22 cellular contexts compared by ENCODE assay signal in the genomic region with DNA sequence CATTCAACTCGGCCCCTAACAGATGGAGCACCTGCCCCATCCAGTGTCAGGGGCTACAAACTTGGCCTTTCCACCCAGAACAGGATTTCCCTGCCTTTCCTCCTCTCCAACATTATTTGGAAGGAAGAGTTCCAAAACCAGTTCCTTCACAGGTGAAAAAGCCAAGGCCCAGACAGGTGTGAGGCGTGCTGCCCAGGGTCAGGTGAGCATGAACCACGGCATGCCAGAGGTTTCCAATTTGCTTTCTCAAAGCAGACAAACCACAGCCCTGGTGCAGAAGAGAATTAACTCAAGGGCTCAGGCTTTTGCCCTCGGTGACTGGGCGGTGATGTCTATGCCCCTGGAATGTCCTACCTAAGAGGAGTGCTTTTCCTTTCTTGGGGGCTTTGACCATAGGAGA. TPM values are rescaled to one million over a fixed set of nuclear protein-coding genes. Genes with fewer than 3 reads are reported as not detected.
DNase-seq lines count a peak whose midpoint lies in the region; ATAC-seq, FAIRE-seq and TF ChIP-seq lines count a peak whose summit lies in the region.
"Had no signal": no experiment of that assay in that cellular context is flagged by ENCODE, and none has a peak within 500 bp of the region (broad histone marks: within the 10 kb centered on the region; RNA-seq: fewer than 3 reads in every experiment).

No MANE protein-coding gene starts in this region.

- DNase-seq in activated CD8-positive, alpha-beta T cell treated with anti-CD3 and anti-CD28 coated beads, Interleukin-2, amount 10 ng/mL, durations not matched to agents 7 days and 5 days, result no peak
- DNase-seq in activated CD8-positive, alpha-beta T cell treated with anti-CD3 and anti-CD28 coated beads for 36 hours, result no peak
- DNase-seq in NAMALWA (ENCODE audit: low spot score), result peak; percentile 12
- DNase-seq in activated naive CD8-positive, alpha-beta T cell treated with anti-CD3 and anti-CD28 coated beads for 36 hours, result no peak
- no peak for DNase-seq in progenitor cell of endocrine pancreas (ENCODE audit: low spot score, unreplicated experiment)
- no peak for DNase-seq in T1000 (lab: John Stamatoyannopoulos, UW)
- no peak for DNase-seq in NCI-H2029 treated with DMSO at 0.1 percent for 48 hours (lab: John Stamatoyannopoulos, UW)
- no peak for DNase-seq in HTR-8/SVneo (ENCODE audit: insufficient read length, low spot score)
- DNase-seq: activated CD4-positive, CD25-positive, alpha-beta regulatory T cell treated with anti-CD3 and anti-CD28 coated beads, Interleukin-2, amount 50 U/mL, for 72 hours; body of pancreas; CD8-positive, alpha-beta T cell; foreskin melanocyte; H9; IMR-90; NCI-H187; NCI-H446; NK-92 treated with Interleukin-12 subunit alpha and Interleukin-12 subunit beta, amount 100 ng/mL, for 24 hours; SHP77 treated with DMSO at 0.1 percent for 48 hours; transverse colon had no signal

- H3K4me3 Mint-ChIP-seq in activated CD8-positive, alpha-beta T cell treated with anti-CD3 and anti-CD28 coated beads, Interleukin-2, amount 10 ng/mL, durations not matched to agents 7 days and 5 days, result no peak overlapping the region
- no peak overlapping the region for H3K4me3 Mint-ChIP-seq in activated CD8-positive, alpha-beta T cell treated with anti-CD3 and anti-CD28 coated beads for 36 hours
- no peak overlapping the region for H3K4me3 Mint-ChIP-seq in activated naive CD8-positive, alpha-beta T cell treated with anti-CD3 and anti-CD28 coated beads for 36 hours
- no peak overlapping the region for H3K4me3 Mint-ChIP-seq in progenitor cell of endocrine pancreas (ENCODE audit: low read depth)
- H3K4me3 Mint-ChIP-seq: activated naive CD4-positive, alpha-beta T cell treated with anti-CD3 and anti-CD28 coated beads, Interleukin-2, amount 50 U/mL, for 24 hours; CD8-positive, alpha-beta T cell; H9; mesothelial cell of epicardium had no signal

- POLR2A ChIA-PET in activated CD8-positive, alpha-beta T cell treated with anti-CD3 and anti-CD28 coated beads, Interleukin-2, amount 10 ng/mL, durations not matched to agents 7 days and 5 days (lab: Charles Lee), result no interaction called here
- POLR2A ChIA-PET in activated CD8-positive, alpha-beta T cell treated with anti-CD3 and anti-CD28 coated beads for 36 hours (lab: Charles Lee), result no interaction called here

- H3K27me3 Mint-ChIP-seq in activated CD8-positive, alpha-beta T cell treated with anti-CD3 and anti-CD28 coated beads, Interleukin-2, amount 10 ng/mL, durations not matched to agents 7 days and 5 days (ENCODE audit: low read depth), result no peaks in the 10 kb centered on the region
- peaks cover 2% of the 10 kb centered on the region for H3K27me3 Mint-ChIP-seq in activated CD8-positive, alpha-beta T cell treated with anti-CD3 and anti-CD28 coated beads for 36 hours
- no peaks in the 10 kb centered on the region for H3K27me3 Mint-ChIP-seq in activated naive CD8-positive, alpha-beta T cell treated with anti-CD3 and anti-CD28 coated beads for 36 hours
- no peaks in the 10 kb centered on the region for H3K27me3 Mint-ChIP-seq in progenitor cell of endocrine pancreas
- H3K27me3 Mint-ChIP-seq: activated naive CD4-positive, alpha-beta T cell treated with anti-CD3 and anti-CD28 coated beads, Interleukin-2, amount 50 U/mL, for 24 hours had no signal

- H3K36me3 Mint-ChIP-seq in activated CD8-positive, alpha-beta T cell treated with anti-CD3 and anti-CD28 coated beads, Interleukin-2, amount 10 ng/mL, durations not matched to agents 7 days and 5 days (ENCODE audit: low read depth), result peaks cover 24% of the 10 kb centered on the region
- H3K36me3 Mint-ChIP-seq in activated CD8-positive, alpha-beta T cell treated with anti-CD3 and anti-CD28 coated beads for 36 hours (ENCODE audit: low read depth), result no peaks in the 10 kb centered on the region
- no peaks in the 10 kb centered on the region for H3K36me3 Mint-ChIP-seq in activated naive CD8-positive, alpha-beta T cell treated with anti-CD3 and anti-CD28 coated beads for 36 hours
- no peaks in the 10 kb centered on the region for H3K36me3 Mint-ChIP-seq in progenitor cell of endocrine pancreas (ENCODE audit: insufficient read depth)
- H3K36me3 Mint-ChIP-seq: activated naive CD4-positive, alpha-beta T cell treated with anti-CD3 and anti-CD28 coated beads, Interleukin-2, amount 50 U/mL, for 24 hours; CD8-positive, alpha-beta T cell; mesothelial cell of epicardium had no signal

- H3K27ac Mint-ChIP-seq in activated CD8-positive, alpha-beta T cell treated with anti-CD3 and anti-CD28 coated beads, Interleukin-2, amount 10 ng/mL, durations not matched to agents 7 days and 5 days, result peak overlapping the region; percentile 63
- no peak overlapping the region for H3K27ac Mint-ChIP-seq in activated CD8-positive, alpha-beta T cell treated with anti-CD3 and anti-CD28 coated beads for 36 hours
- peak overlapping the region; percentile 34 for H3K27ac Mint-ChIP-seq in activated naive CD8-positive, alpha-beta T cell treated with anti-CD3 and anti-CD28 coated beads for 36 hours
- peak overlapping the region; percentile 77 for H3K27ac Mint-ChIP-seq in progenitor cell of endocrine pancreas
- H3K27ac Mint-ChIP-seq: activated naive CD4-positive, alpha-beta T cell treated with anti-CD3 and anti-CD28 coated beads, Interleukin-2, amount 50 U/mL, for 24 hours; CD8-positive, alpha-beta T cell; mesothelial cell of epicardium had no signal

- intact Hi-C loops in activated CD8-positive, alpha-beta T cell treated with anti-CD3 and anti-CD28 coated beads for 36 hours (cut with micrococcal nuclease), result loop anchor here (10.0 kb wide), 1 partner anchor 75 kb away; no protein-coding TSS in a partner anchor

- no peak for TF ChIP-seq CTCF in activated CD8-positive, alpha-beta T cell treated with anti-CD3 and anti-CD28 coated beads for 36 hours (IDR thresholded peaks at IDR 0.05)
- no peak for TF ChIP-seq CTCF in progenitor cell of endocrine pancreas (IDR thresholded peaks at IDR 0.05; ENCODE audit: unreplicated experiment)

- H3K9me3 Mint-ChIP-seq in activated CD8-positive, alpha-beta T cell treated with anti-CD3 and anti-CD28 coated beads, Interleukin-2, amount 10 ng/mL, durations not matched to agents 7 days and 5 days (ENCODE audit: insufficient read depth), result no peaks in the 10 kb centered on the region
- no peaks in the 10 kb centered on the region for H3K9me3 Mint-ChIP-seq in activated CD8-positive, alpha-beta T cell treated with anti-CD3 and anti-CD28 coated beads for 36 hours
- no peaks in the 10 kb centered on the region for H3K9me3 Mint-ChIP-seq in activated naive CD8-positive, alpha-beta T cell treated with anti-CD3 and anti-CD28 coated beads for 36 hours
- no peaks in the 10 kb centered on the region for H3K9me3 Mint-ChIP-seq in progenitor cell of endocrine pancreas (ENCODE audit: low read depth)
- H3K9me3 Mint-ChIP-seq: activated naive CD4-positive, alpha-beta T cell treated with anti-CD3 and anti-CD28 coated beads, Interleukin-2, amount 50 U/mL, for 24 hours; CD8-positive, alpha-beta T cell; H9; mesothelial cell of epicardium had no signal

- no peak for FAIRE-seq in HTR-8/SVneo (lab: Jason Lieb, UNC)

- ATAC-seq in activated CD8-positive, alpha-beta T cell treated with anti-CD3 and anti-CD28 coated beads, Interleukin-2, amount 10 ng/mL, durations not matched to agents 7 days and 5 days, result no peak
- no peak for ATAC-seq in activated CD8-positive, alpha-beta T cell treated with anti-CD3 and anti-CD28 coated beads for 36 hours
- ATAC-seq: body of pancreas; CD8-positive, alpha-beta T cell had no signal

- CTCF ChIA-PET in activated CD8-positive, alpha-beta T cell treated with anti-CD3 and anti-CD28 coated beads, Interleukin-2, amount 10 ng/mL, durations not matched to agents 7 days and 5 days (lab: Charles Lee), result interaction anchor here (1.4 kb wide), 1 partner anchor 17 kb away, joined by 3 read pairs; no protein-coding TSS in a partner anchor
- CTCF ChIA-PET in activated CD8-positive, alpha-beta T cell treated with anti-CD3 and anti-CD28 coated beads for 36 hours (lab: Charles Lee), result no interaction called here

- H3K4me1 Mint-ChIP-seq in activated CD8-positive, alpha-beta T cell treated with anti-CD3 and anti-CD28 coated beads, Interleukin-2, amount 10 ng/mL, durations not matched to agents 7 days and 5 days (ENCODE audit: low read depth), result peaks cover 42% of the 10 kb centered on the region
- H3K4me1 Mint-ChIP-seq in activated CD8-positive, alpha-beta T cell treated with anti-CD3 and anti-CD28 coated beads for 36 hours (ENCODE audit: low read depth), result peaks cover 12% of the 10 kb centered on the region
- H3K4me1 Mint-ChIP-seq in activated naive CD8-positive, alpha-beta T cell treated with anti-CD3 and anti-CD28 coated beads for 36 hours, result peaks cover 18% of the 10 kb centered on the region
- no peaks in the 10 kb centered on the region for H3K4me1 Mint-ChIP-seq in progenitor cell of endocrine pancreas (ENCODE audit: low read depth)
- H3K4me1 Mint-ChIP-seq: activated naive CD4-positive, alpha-beta T cell treated with anti-CD3 and anti-CD28 coated beads, Interleukin-2, amount 50 U/mL, for 24 hours; mesothelial cell of epicardium had no signal

RNA-seq across cellular contexts. Expression of gene LDHAL6B, which starts 43.2 kb away (rescaled TPM):
- total RNA-seq in activated CD8-positive, alpha-beta T cell treated with anti-CD3 and anti-CD28 coated beads, Interleukin-2, amount 10 ng/mL, durations not matched to agents 7 days and 5 days, result not detected
- not detected for total RNA-seq in activated CD8-positive, alpha-beta T cell treated with anti-CD3 and anti-CD28 coated beads for 36 hours
- not detected for total RNA-seq in activated naive CD8-positive, alpha-beta T cell treated with anti-CD3 and anti-CD28 coated beads for 36 hours
- not detected in 2 replicates for total RNA-seq in progenitor cell of endocrine pancreas
- total RNA-seq: body of pancreas; CD8-positive, alpha-beta T cell; H9; IMR-90; kidney epithelial cell; mesothelial cell of epicardium; transverse colon had no signal
